In genomic region chr6:129672345-129672691, GRCh38 we compare ENCODE assay signal across 9 cellular contexts. TPM values are rescaled to one million over a fixed set of nuclear protein-coding genes. Genes with fewer than 3 reads are reported as not detected.
A peak's percentile ranks its signal among the peaks of the same experiment; 100 is the strongest.
DNase-seq lines count a peak whose midpoint lies in the region; ATAC-seq, FAIRE-seq and TF ChIP-seq lines count a peak whose summit lies in the region.
"Had no signal": no experiment of that assay in that cellular context is flagged by ENCODE, and none has a peak within 500 bp of the region (broad histone marks: within the 10 kb centered on the region; RNA-seq: fewer than 3 reads in every experiment).

No MANE protein-coding gene starts in this region.

- TF ChIP-seq POLR2A in endothelial cell of umbilical vein (IDR thresholded peaks at IDR 0.05; ENCODE audit: low read depth, low read length), result no peak
- TF ChIP-seq POLR2A in spleen (IDR thresholded peaks at IDR 0.05), result no peak

- CTCF ChIA-PET in activated CD8-positive, alpha-beta memory T cell treated with anti-CD3 and anti-CD28 coated beads, Interleukin-2, amount 10 ng/mL, durations not matched to agents 7 days and 5 days (lab: Charles Lee), result interaction anchor here (0.6 to 3.7 kb wide), 14 partner anchors 10 to 77 kb away, joined by 3 to 35 read pairs (median 6); partner anchors contain the start of gene ARHGAP18
- CTCF ChIA-PET in endothelial cell of umbilical vein (lab: Charles Lee), result interaction anchor here (0.9 to 2.7 kb wide), 15 partner anchors 9 to 349 kb away, joined by 3 to 16 read pairs (median 4); partner anchors contain the start of gene ARHGAP18

- POLR2A ChIA-PET in endothelial cell of umbilical vein (lab: Charles Lee), result interaction anchor here (0.9 to 2.4 kb wide), 2 partner anchors 9 to 12 kb away, joined by 4 to 16 read pairs; no protein-coding TSS in a partner anchor

- no peak for TF ChIP-seq CTCF in HL-60 (IDR thresholded peaks at IDR 0.05; ENCODE audit: insufficient read depth, low read length)
- TF ChIP-seq CTCF in endothelial cell of umbilical vein (IDR thresholded peaks at IDR 0.05; ENCODE audit: extremely low read depth in 1 of 2, insufficient read depth in 1 of 2, low read depth in 1 of 2, low read length in 2 of 2), result no peak
- no peak for TF ChIP-seq CTCF in spleen (IDR thresholded peaks at IDR 0.05 in 8 of 11, conservative IDR thresholded peaks at IDR 0.05 in 3 of 11)
- TF ChIP-seq CTCF in GM13976 (IDR thresholded peaks at IDR 0.05; ENCODE audit: borderline replicate concordance, control extremely low read depth, extremely low read depth, insufficient read depth, missing control alignments), result no peak

- H3K27me3 Mint-ChIP-seq in activated CD8-positive, alpha-beta memory T cell treated with anti-CD3 and anti-CD28 coated beads, Interleukin-2, amount 10 ng/mL, durations not matched to agents 7 days and 5 days, result no peaks in the 10 kb centered on the region

- H3K4me1 Mint-ChIP-seq in activated CD8-positive, alpha-beta memory T cell treated with anti-CD3 and anti-CD28 coated beads, Interleukin-2, amount 10 ng/mL, durations not matched to agents 7 days and 5 days, result peaks cover 53% of the 10 kb centered on the region

- no peaks in the 10 kb centered on the region for H3K9me3 Mint-ChIP-seq in activated CD8-positive, alpha-beta memory T cell treated with anti-CD3 and anti-CD28 coated beads, Interleukin-2, amount 10 ng/mL, durations not matched to agents 7 days and 5 days (ENCODE audit: low read depth)

- H3K27me3 ChIP-seq in HL-60 (ENCODE audit: insufficient read depth, poor library complexity, severe bottlenecking) (no peaks in the 10 kb centered on the region), endothelial cell of umbilical vein (ENCODE audit: control insufficient read depth in 2 of 2, insufficient read depth in 2 of 2, low read length in 2 of 2) (no peaks in the 10 kb centered on the region), spleen (replicated peaks in 1 of 7) (no peaks in the 10 kb centered on the region)

- H3K36me3 Mint-ChIP-seq in activated CD8-positive, alpha-beta memory T cell treated with anti-CD3 and anti-CD28 coated beads, Interleukin-2, amount 10 ng/mL, durations not matched to agents 7 days and 5 days, result peaks cover 11% of the 10 kb centered on the region

- H3K27ac ChIP-seq in HL-60 (replicated peaks) (peak overlapping the region; percentile 4; the same call in 1 of the 2 replicates), endothelial cell of umbilical vein (ENCODE audit: insufficient read depth, low read depth, low read length) (peak overlapping the region; percentile 93), spleen (peak overlapping the region; percentile 45 to 87 (median 74))

- peaks cover 54% of the 10 kb centered on the region for H3K79me2 ChIP-seq in endothelial cell of umbilical vein (ENCODE audit: control insufficient read depth, insufficient read depth, low read length)

- WGBS in spleen, 5 donors, result 60 to 84% (median 70%) methylated on average over 2 of the region's 2 CpGs

- no peak for FAIRE-seq in endothelial cell of umbilical vein (lab: Jason Lieb, UNC)

- peak overlapping the region; percentile 95 for H3K27ac Mint-ChIP-seq in activated CD8-positive, alpha-beta memory T cell treated with anti-CD3 and anti-CD28 coated beads, Interleukin-2, amount 10 ng/mL, durations not matched to agents 7 days and 5 days

- in situ Hi-C loops in GM13976 (cut with MboI; ENCODE audit: low sequenced_read_pairs, unreplicated experiment), result no loop called here

- DNase-seq in activated CD8-positive, alpha-beta memory T cell treated with anti-CD3 and anti-CD28 coated beads, Interleukin-2, amount 10 ng/mL, durations not matched to agents 7 days and 5 days, result no peak
- no peak for DNase-seq in activated CD8-positive, alpha-beta memory T cell treated with anti-CD3 and anti-CD28 coated beads, Interleukin-2, amount 50 U/mL, for 4 hours
- DNase-seq in HL-60 (ENCODE audit: low read depth in 1 of 2, low spot score in 1 of 2) (no peak), endothelial cell of umbilical vein (ENCODE audit: low read depth, low spot score) (no peak), spleen (no peak), posterior vena cava (ENCODE audit: low spot score) (no peak), ureter (ENCODE audit: low spot score) (no peak), GM13976 (ENCODE audit: low spot score) (no peak)

- no peaks in the 10 kb centered on the region for H3K9me1 ChIP-seq in endothelial cell of umbilical vein (replicated peaks; ENCODE audit: control insufficient read depth, extremely low read depth, insufficient read depth, low read length)

- no peaks in the 10 kb centered on the region for H4K20me1 ChIP-seq in endothelial cell of umbilical vein (replicated peaks; ENCODE audit: control insufficient read depth, extremely low read depth, insufficient read depth, low read length)

- no peaks in the 10 kb centered on the region for H3K9me3 ChIP-seq in endothelial cell of umbilical vein (replicated peaks; ENCODE audit: control insufficient read depth, insufficient read depth, low read length)
- no peaks in the 10 kb centered on the region for H3K9me3 ChIP-seq in spleen

- peak overlapping the region; percentile 95 for H3K4me2 ChIP-seq in endothelial cell of umbilical vein (ENCODE audit: insufficient read depth, low read length)

- no peak overlapping the region for H2AFZ ChIP-seq in endothelial cell of umbilical vein (ENCODE audit: low read depth, low read length)

- dilution Hi-C loops in endothelial cell of umbilical vein (cut with MboI; ENCODE audit: extremely low pct_ligation_motif_present, low sequenced_read_pairs), result no loop called here

- H3K9ac ChIP-seq in endothelial cell of umbilical vein (replicated peaks; ENCODE audit: extremely low read depth, insufficient read depth, low read length), result peak overlapping the region; percentile 95

- no TSS peak for BruUV-seq in endothelial cell of umbilical vein (replicated peaks; lab: Mats Ljungman, UMichigan)

- no peaks in the 10 kb centered on the region for H3K36me3 ChIP-seq in endothelial cell of umbilical vein (ENCODE audit: control insufficient read depth in 2 of 2, extremely low read depth in 1 of 2, insufficient read depth in 2 of 2, low read length in 2 of 2)
- H3K36me3 ChIP-seq in spleen, result no peaks in the 10 kb centered on the region

- ATAC-seq in activated CD8-positive, alpha-beta memory T cell treated with anti-CD3 and anti-CD28 coated beads, Interleukin-2, amount 10 ng/mL, durations not matched to agents 7 days and 5 days, result peak; percentile 68

- H3K4me3 Mint-ChIP-seq in activated CD8-positive, alpha-beta memory T cell treated with anti-CD3 and anti-CD28 coated beads, Interleukin-2, amount 10 ng/mL, durations not matched to agents 7 days and 5 days, result peak overlapping the region; percentile 71
- H3K4me3 Mint-ChIP-seq: neural crest cell had no signal

- intact Hi-C loops in endothelial cell of umbilical vein (cut with micrococcal nuclease), result loop anchor here (2.0 to 5.0 kb wide), 3 partner anchors 76 to 348 kb away; no protein-coding TSS in a partner anchor
- intact Hi-C loops in spleen (cut with DNase I; ENCODE audit: low total_unique reads), result no loop called here
- intact Hi-C loops in posterior vena cava (cut with DNase I), result no loop called here

- H3K4me3 ChIP-seq in HL-60 (replicated peaks; ENCODE audit: insufficient read depth, low read length) (no peak overlapping the region), endothelial cell of umbilical vein (replicated peaks in 1 of 3; ENCODE audit: insufficient read depth in 1 of 3, low read depth in 1 of 3, low read length in 3 of 3) (peak overlapping the region in 1 of 3 experiments; percentile 58), spleen (peak overlapping the region in 1 of 8 donors; percentile 46)

- peaks cover 72% of the 10 kb centered on the region for H3K4me1 ChIP-seq in endothelial cell of umbilical vein (ENCODE audit: control insufficient read depth, extremely low read depth, insufficient read depth, low read length)
- H3K4me1 ChIP-seq in spleen, result peaks cover 10 to 42% (median 33%) of the 10 kb centered on the region in 6 donors

TF ChIP-seq in endothelial cell of umbilical vein, 7 proteins besides CTCF, POLR2A, EP300 and RAD21:
- TF ChIP-seq POLR2AphosphoS5 (IDR thresholded peaks at IDR 0.05; ENCODE audit: insufficient read depth, low read depth, low read length) (peak; percentile 3), FOS (IDR thresholded peaks at IDR 0.05; ENCODE audit: borderline replicate concordance, insufficient read depth, low read length) (no peak)

RNA-seq across cellular contexts. Expression of gene ARHGAP18, which starts 37.7 kb away (rescaled TPM):
- total RNA-seq in activated CD8-positive, alpha-beta memory T cell treated with anti-CD3 and anti-CD28 coated beads, Interleukin-2, amount 10 ng/mL, durations not matched to agents 7 days and 5 days, result 10 to 100 TPM; 14.1 to 20.8 TPM
- total RNA-seq in endothelial cell of umbilical vein (86.1 and 111 TPM in 2 replicates), spleen (10 to 100 TPM; 13.0 to 18.7 (median 16.1) TPM), posterior vena cava (10 to 100 TPM; 13.7 to 18.7 TPM), ureter (15.6 TPM)
- polyA plus RNA-seq in endothelial cell of umbilical vein (11.0 and 13.1 TPM in 2 replicates), spleen (1 to 10 TPM; 4.6 to 5.6 (median 5.0) TPM)
- 21.9 and 22.6 TPM in 2 replicates for polyA plus RNA-seq in endothelial cell of umbilical vein (2011; cell fraction: cytosol; rRNA removed)
- polyA plus RNA-seq in endothelial cell of umbilical vein (2011; cell fraction: nucleus; rRNA removed), result 25.0 and 31.9 TPM in 2 replicates
- 43.4 and 50.9 TPM in 2 replicates for polyA plus RNA-seq in endothelial cell of umbilical vein (2012)
- 48.2 and 49.1 TPM in 2 replicates for polyA minus RNA-seq in endothelial cell of umbilical vein
- 7.6 TPM for polyA minus RNA-seq in endothelial cell of umbilical vein (2011; cell fraction: cytosol; rRNA and poly(A)+ RNA removed)
- 89.2 and 110 TPM in 2 replicates for polyA minus RNA-seq in endothelial cell of umbilical vein (2011; cell fraction: nucleus; rRNA and poly(A)+ RNA removed)

Comparison
In these comparisons a context has a peak if more than half of its experiments do, and no peak if none do; other contexts are left out.
1. H3K27ac ChIP-seq: peak in every context shown above with its lines; median percentile 93 in endothelial cell of umbilical vein; 74 in spleen; 4 in HL-60.